Comparison of ENCODE assay signal across 1 cellular context in genomic region chr9:978117-978830, GRCh38.
TF ChIP-seq lines count a peak whose summit lies in the region.

No MANE protein-coding gene starts in this region.

TF ChIP-seq in endothelial cell of umbilical vein, 7 proteins besides CTCF, POLR2A, EP300 and RAD21:
- TF ChIP-seq FOS (IDR thresholded peaks at IDR 0.05; ENCODE audit: borderline replicate concordance, insufficient read depth, low read length) (no peak), EZH2 (IDR thresholded peaks at IDR 0.05; ENCODE audit: borderline replicate concordance, low read depth, low read length, severe bottlenecking) (peak; percentile 4)
